Comparison of ENCODE assay signal across 8 cellular contexts in the genomic region with DNA sequence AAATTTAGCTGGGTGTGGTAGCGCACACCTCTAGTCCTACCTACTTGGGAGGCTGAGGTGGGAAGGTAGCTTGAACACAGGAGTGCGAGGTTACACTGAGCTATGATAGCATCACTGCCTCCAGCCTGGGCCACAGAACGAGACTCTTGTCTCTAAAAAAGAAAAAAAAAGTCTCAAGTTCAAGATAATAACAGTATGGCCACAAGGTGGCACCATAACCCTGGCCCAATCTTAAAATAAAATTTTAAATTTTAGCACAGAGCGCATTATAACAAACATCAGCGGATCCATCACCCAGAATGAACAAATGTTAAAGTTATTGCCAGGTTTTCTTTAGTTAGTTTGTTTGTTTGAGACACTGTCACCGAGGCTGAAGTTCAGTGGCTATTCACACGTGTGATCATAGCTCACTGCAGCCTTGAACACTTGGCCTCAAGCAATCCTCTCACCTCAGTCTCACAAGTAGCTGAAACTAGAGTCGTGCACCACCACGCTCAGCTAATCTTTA. TPM values are rescaled to one million over a fixed set of nuclear protein-coding genes. Genes with fewer than 3 reads are reported as not detected.
A peak's percentile ranks its signal among the peaks of the same experiment; 100 is the strongest.
DNase-seq lines count a peak whose midpoint lies in the region; ATAC-seq and TF ChIP-seq lines count a peak whose summit lies in the region.

No MANE protein-coding gene starts in this region.

- DNase-seq in CD1c-positive myeloid dendritic cell (ENCODE audit: extremely low spot score) (peak; percentile 52), GM20000 (ENCODE audit: low spot score) (peak; percentile 61), RKO (ENCODE audit: low spot score) (peak; percentile 48), COLO829 (ENCODE audit: low spot score) (no peak), left colon (no peak)
- DNase-seq in central memory CD4-positive, alpha-beta T cell, result peak; percentile 46
- DNase-seq in naive thymus-derived CD4-positive, alpha-beta T cell, result peak in 6 of 9 donors; percentile 35 to 66 (median 52)

- no peaks in the 10 kb centered on the region for H3K9me3 ChIP-seq in naive thymus-derived CD4-positive, alpha-beta T cell (ENCODE audit: control insufficient read depth in 2 of 3, low read length in 3 of 3)

- H3K4me3 Mint-ChIP-seq in naive thymus-derived CD4-positive, alpha-beta T cell, result peak overlapping the region in 2 of 10 donors; percentile 26 to 47

- H3K36me3 ChIP-seq in naive thymus-derived CD4-positive, alpha-beta T cell (ENCODE audit: control insufficient read depth in 2 of 3, insufficient read depth in 3 of 3, low read length in 3 of 3), result no peaks in the 10 kb centered on the region

- peaks cover 0 to 5% (median 0%) of the 10 kb centered on the region in 5 donors for H3K36me3 Mint-ChIP-seq in naive thymus-derived CD4-positive, alpha-beta T cell

- peaks cover 12 to 37% (median 26%) of the 10 kb centered on the region in 7 donors for H3K4me1 Mint-ChIP-seq in naive thymus-derived CD4-positive, alpha-beta T cell

- CTCF ChIA-PET in naive thymus-derived CD4-positive, alpha-beta T cell (lab: Charles Lee), result interaction anchor here (0.5 to 3.5 kb wide), 24 partner anchors 8 to 490 kb away, joined by 3 to 101 read pairs (median 4); no protein-coding TSS in a partner anchor

- no peak overlapping the region for H3K27ac Mint-ChIP-seq in naive thymus-derived CD4-positive, alpha-beta T cell

- POLR2A ChIA-PET in naive thymus-derived CD4-positive, alpha-beta T cell (lab: Charles Lee), result interaction anchor here (0.6 to 1.1 kb wide), 2 partner anchors 25 to 420 kb away, joined by 3 to 4 read pairs; no protein-coding TSS in a partner anchor

- H3K27me3 ChIP-seq in naive thymus-derived CD4-positive, alpha-beta T cell (ENCODE audit: control insufficient read depth in 2 of 2, insufficient read depth in 2 of 2, low read length in 2 of 2), result no peaks in the 10 kb centered on the region

- no peak for TF ChIP-seq CTCF in GM20000 (IDR thresholded peaks at IDR 0.05; ENCODE audit: extremely low read depth, missing control alignments)

- H3K27me3 Mint-ChIP-seq in naive thymus-derived CD4-positive, alpha-beta T cell, result peaks cover 0 to 34% (median 28%) of the 10 kb centered on the region in 5 donors

- intact Hi-C loops in naive thymus-derived CD4-positive, alpha-beta T cell (cut with micrococcal nuclease), result loop anchor here (1.0 to 5.0 kb wide), 6 partner anchors 27 to 491 kb away; a partner anchor contains a TSS
- intact Hi-C loops in left colon (cut with DNase I, micrococcal nuclease), result no loop called here

- H3K4me1 ChIP-seq in naive thymus-derived CD4-positive, alpha-beta T cell (ENCODE audit: control insufficient read depth in 2 of 2, insufficient read depth in 2 of 2, low read length in 2 of 2), result peaks cover 7 to 15% of the 10 kb centered on the region in 2 donors

- no peak overlapping the region for H3K27ac ChIP-seq in naive thymus-derived CD4-positive, alpha-beta T cell (ENCODE audit: low read depth, low read length)

- H3K4me3 ChIP-seq in naive thymus-derived CD4-positive, alpha-beta T cell (ENCODE audit: low read length), result no peak overlapping the region

- peak; percentile 63 for ATAC-seq in naive thymus-derived CD4-positive, alpha-beta T cell
- ATAC-seq in HG02571 (IDR thresholded peaks at IDR 0.05; ENCODE audit: unreplicated experiment) (no peak), left colon (no peak)

- no peaks in the 10 kb centered on the region for H3K9me3 Mint-ChIP-seq in naive thymus-derived CD4-positive, alpha-beta T cell

RNA-seq across cellular contexts. Expression of a gene that starts 2.9 kb away (rescaled TPM):
- under 1 TPM in 2 of 5 experiments, not detected in 3; 0.40 to 0.54 TPM for total RNA-seq in naive thymus-derived CD4-positive, alpha-beta T cell
- under 1 TPM; 0.13 to 0.92 TPM for polyA plus RNA-seq in naive thymus-derived CD4-positive, alpha-beta T cell
- not detected for total RNA-seq in left colon

RNA-seq across cellular contexts. Expression of a gene that starts 17.7 kb away (rescaled TPM):
- 10 to 100 TPM; 20.7 to 36.1 (median 22.8) TPM for total RNA-seq in naive thymus-derived CD4-positive, alpha-beta T cell
- polyA plus RNA-seq in naive thymus-derived CD4-positive, alpha-beta T cell, result 1 to 10 TPM; 2.5 to 4.0 TPM
- 100 to 1,000 TPM; 373 to 391 TPM for total RNA-seq in left colon

Comparison
In these comparisons a context has a peak if more than half of its experiments do, and no peak if none do; other contexts are left out.
1. DNase-seq: peak in CD1c-positive myeloid dendritic cell (single experiment), GM20000 (single experiment), RKO (single experiment), central memory CD4-positive, alpha-beta T cell (single experiment) and naive thymus-derived CD4-positive, alpha-beta T cell (6 of 9); none in COLO829 (single experiment) and left colon (0 of 2).
2. RNA of a gene that starts 17.7 kb away (total RNA-seq): 373 to 391 TPM in left colon; 20.7 to 36.1 TPM in naive thymus-derived CD4-positive, alpha-beta T cell; every median in the first group is over 10 times any median in the second.
3. intact Hi-C loops: an anchor here in naive thymus-derived CD4-positive, alpha-beta T cell (1.0 to 5.0 kb wide); none called in left colon.